ENCODE assay signal across 13 cellular contexts in genomic region chr4:182578402-182578801, GRCh38.
A peak's percentile ranks its signal among the peaks of the same experiment; 100 is the strongest.
DNase-seq lines count a peak whose midpoint lies in the region; ATAC-seq lines count a peak whose summit lies in the region.
"Had no signal": no experiment of that assay in that cellular context is flagged by ENCODE, and none has a peak within 500 bp of the region (broad histone marks: within the 10 kb centered on the region; RNA-seq: fewer than 3 reads in every experiment).

No MANE protein-coding gene starts in this region.

- ATAC-seq in HG02885 (IDR thresholded peaks at IDR 0.05; ENCODE audit: poor library complexity, unreplicated experiment): no peak
- ATAC-seq: stimulated activated naive B cell treated with anti-CD40 and anti-IgM and Interleukin-4, amounts not matched to agents 10 μg/mL and 1 μg/mL and 100 μg/mL, for 72 hours had no signal

- peak; percentile 46 for DNase-seq in AG08395 (ENCODE audit: low spot score)
- peak; percentile 60 for DNase-seq in HS-5 (ENCODE audit: low read depth)
- peak; percentile 77 for DNase-seq in astrocyte of the hippocampus (ENCODE audit: low read depth, low spot score)
- DNase-seq in kidney tubule cell (ENCODE audit: low spot score): peak; percentile 92
- DNase-seq in stimulated activated CD4-positive, alpha-beta T cell treated with anti-CD3 and anti-CD28 coated beads, Interleukin-2, amount 100 ng/mL, for 48 hours: no peak
- DNase-seq in mesenteric fat pad (ENCODE audit: low spot score): no peak
- DNase-seq in activated effector memory CD4-positive, alpha-beta T cell treated with Interleukin-2 at 50 U/mL for 16 hours: no peak
- DNase-seq: caudate nucleus; COR-L47; NCI-H774; stimulated activated naive B cell treated with anti-CD40 and anti-IgM and Interleukin-4, amounts not matched to agents 10 μg/mL and 1 μg/mL and 100 μg/mL, for 72 hours; T1000 had no signal

Comparison
In these comparisons a context has a peak if more than half of its experiments do, and no peak if none do; other contexts are left out.
1. DNase-seq: peak in AG08395 (single experiment), HS-5 (single experiment), astrocyte of the hippocampus (single experiment) and kidney tubule cell (single experiment); none in stimulated activated CD4-positive, alpha-beta T cell treated with anti-CD3 and anti-CD28 coated beads, Interleukin-2, amount 100 ng/mL, for 48 hours (0 of 2), mesenteric fat pad (single experiment) and activated effector memory CD4-positive, alpha-beta T cell treated with Interleukin-2 at 50 U/mL for 16 hours (single experiment).